In the genomic region with DNA sequence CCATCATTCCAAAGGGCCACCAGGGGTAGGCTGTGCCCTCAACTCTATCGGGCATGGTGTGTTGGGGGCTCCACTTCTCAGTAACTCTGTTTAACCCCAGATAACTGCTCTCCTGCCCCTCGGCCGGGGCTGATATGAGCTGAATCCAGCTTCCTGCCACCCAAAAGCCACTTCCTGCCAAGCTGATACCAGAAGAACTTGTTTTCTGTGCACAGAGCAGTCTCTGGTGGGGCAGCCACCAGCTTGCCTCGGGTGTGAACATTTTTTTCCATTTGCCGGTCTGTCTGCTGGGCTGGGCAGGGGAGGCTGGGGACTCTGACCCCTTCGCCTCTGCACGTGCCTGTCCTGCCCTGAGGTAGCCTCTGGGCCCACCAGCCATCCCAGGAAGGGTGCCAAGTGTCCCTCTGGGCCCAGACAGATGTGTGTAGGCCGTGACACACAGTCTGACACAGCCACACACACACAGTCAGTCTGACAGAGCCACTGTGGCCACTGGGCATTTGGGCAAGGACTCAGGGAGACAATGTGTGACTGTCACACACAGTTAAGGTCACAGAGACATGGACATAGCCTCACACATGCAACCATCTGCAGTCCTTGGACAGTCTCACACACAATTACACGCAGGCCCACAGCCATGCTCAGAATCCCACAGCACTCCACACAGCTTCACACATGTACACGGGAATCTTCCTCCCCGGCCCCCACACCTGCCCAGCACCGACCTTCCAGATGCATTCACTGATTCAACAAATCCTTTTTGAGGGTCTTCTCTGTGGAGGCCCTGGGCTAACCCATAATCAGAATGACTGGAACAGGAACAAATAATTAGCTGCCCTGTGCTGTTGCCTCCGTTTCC, we compare ENCODE assay signal across 1 cellular context.
TF ChIP-seq lines count a peak whose summit lies in the region.

No MANE protein-coding gene starts in this region.

TF ChIP-seq in HepG2, 621 proteins besides CTCF, POLR2A, EP300 and RAD21 (continued from another document and continues in another):
- TF ChIP-seq, protein P1, sequence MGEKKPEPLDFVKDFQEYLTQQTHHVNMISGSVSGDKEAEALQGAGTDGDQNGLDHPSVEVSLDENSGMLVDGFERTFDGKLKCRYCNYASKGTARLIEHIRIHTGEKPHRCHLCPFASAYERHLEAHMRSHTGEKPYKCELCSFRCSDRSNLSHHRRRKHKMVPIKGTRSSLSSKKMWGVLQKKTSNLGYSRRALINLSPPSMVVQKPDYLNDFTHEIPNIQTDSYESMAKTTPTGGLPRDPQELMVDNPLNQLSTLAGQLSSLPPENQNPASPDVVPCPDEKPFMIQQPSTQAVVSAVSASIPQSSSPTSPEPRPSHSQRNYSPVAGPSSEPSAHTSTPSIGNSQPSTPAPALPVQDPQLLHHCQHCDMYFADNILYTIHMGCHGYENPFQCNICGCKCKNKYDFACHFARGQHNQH (CRISPR knock-in tag; IDR thresholded peaks at IDR 0.05) = peak; percentile 86
- no peak for TF ChIP-seq SP1 (IDR thresholded peaks at IDR 0.05)
- TF ChIP-seq SP1 (CRISPR knock-in tag; IDR thresholded peaks at IDR 0.05) = peak; percentile 14
- TF ChIP-seq CCDC6 (CRISPR knock-in tag; IDR thresholded peaks at IDR 0.05) = peak; percentile 97
- peak; percentile 89; the same call in 1 of the 2 replicates for TF ChIP-seq ZNF770 (CRISPR knock-in tag; IDR thresholded peaks at IDR 0.05)
- peak; percentile 36; the same call in 1 of the 2 replicates for TF ChIP-seq ZNF784 (CRISPR knock-in tag; IDR thresholded peaks at IDR 0.05; ENCODE audit: borderline replicate concordance)
- TF ChIP-seq PRMT3 (CRISPR knock-in tag; IDR thresholded peaks at IDR 0.05; ENCODE audit: borderline replicate concordance, low read depth) = 0 out of 2 replicates have a peak, but pooled peaks have one; percentile 4
- peak; percentile 78; the same call in 1 of the 2 replicates for TF ChIP-seq NFE2L1 (CRISPR knock-in tag; IDR thresholded peaks at IDR 0.05; ENCODE audit: borderline replicate concordance)
- TF ChIP-seq ZNF329 (CRISPR knock-in tag; IDR thresholded peaks at IDR 0.05; ENCODE audit: low read depth) = 0 out of 2 replicates have a peak, but pooled peaks have one; percentile 56
- no peak for TF ChIP-seq MATR3 (CRISPR knock-in tag; IDR thresholded peaks at IDR 0.05)
- TF ChIP-seq, protein P2, sequence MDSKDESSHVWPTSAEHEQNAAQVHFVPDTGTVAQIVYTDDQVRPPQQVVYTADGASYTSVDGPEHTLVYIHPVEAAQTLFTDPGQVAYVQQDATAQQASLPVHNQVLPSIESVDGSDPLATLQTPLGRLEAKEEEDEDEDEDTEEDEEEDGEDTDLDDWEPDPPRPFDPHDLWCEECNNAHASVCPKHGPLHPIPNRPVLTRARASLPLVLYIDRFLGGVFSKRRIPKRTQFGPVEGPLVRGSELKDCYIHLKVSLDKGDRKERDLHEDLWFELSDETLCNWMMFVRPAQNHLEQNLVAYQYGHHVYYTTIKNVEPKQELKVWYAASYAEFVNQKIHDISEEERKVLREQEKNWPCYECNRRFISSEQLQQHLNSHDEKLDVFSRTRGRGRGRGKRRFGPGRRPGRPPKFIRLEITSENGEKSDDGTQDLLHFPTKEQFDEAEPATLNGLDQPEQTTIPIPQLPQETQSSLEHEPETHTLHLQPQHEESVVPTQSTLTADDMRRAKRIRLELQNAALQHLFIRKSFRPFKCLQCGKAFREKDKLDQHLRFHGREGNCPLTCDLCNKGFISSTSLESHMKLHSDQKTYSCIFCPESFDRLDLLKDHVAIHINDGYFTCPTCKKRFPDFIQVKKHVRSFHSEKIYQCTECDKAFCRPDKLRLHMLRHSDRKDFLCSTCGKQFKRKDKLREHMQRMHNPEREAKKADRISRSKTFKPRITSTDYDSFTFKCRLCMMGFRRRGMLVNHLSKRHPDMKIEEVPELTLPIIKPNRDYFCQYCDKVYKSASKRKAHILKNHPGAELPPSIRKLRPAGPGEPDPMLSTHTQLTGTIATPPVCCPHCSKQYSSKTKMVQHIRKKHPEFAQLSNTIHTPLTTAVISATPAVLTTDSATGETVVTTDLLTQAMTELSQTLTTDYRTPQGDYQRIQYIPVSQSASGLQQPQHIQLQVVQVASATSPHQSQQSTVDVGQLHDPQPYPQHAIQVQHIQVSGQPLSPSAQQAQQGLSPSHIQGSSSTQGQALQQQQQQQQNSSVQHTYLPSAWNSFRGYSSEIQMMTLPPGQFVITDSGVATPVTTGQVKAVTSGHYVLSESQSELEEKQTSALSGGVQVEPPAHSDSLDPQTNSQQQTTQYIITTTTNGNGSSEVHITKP (CRISPR knock-in tag; IDR thresholded peaks at IDR 0.05; ENCODE audit: low read depth) = peak; percentile 46; the same call in 1 of the 2 replicates
- peak; percentile 93 for TF ChIP-seq ZNF230 (CRISPR knock-in tag; IDR thresholded peaks at IDR 0.05)
- TF ChIP-seq ZNF484 (CRISPR knock-in tag; IDR thresholded peaks at IDR 0.05; ENCODE audit: borderline replicate concordance, low read depth) = no peak
- no peak for TF ChIP-seq ZNF678 (CRISPR knock-in tag; IDR thresholded peaks at IDR 0.05)
- TF ChIP-seq GFI1 (CRISPR knock-in tag; IDR thresholded peaks at IDR 0.05; ENCODE audit: borderline replicate concordance) = 0 out of 2 replicates have a peak, but pooled peaks have one; percentile 34
- TF ChIP-seq PAWR (CRISPR knock-in tag; IDR thresholded peaks at IDR 0.05; ENCODE audit: borderline replicate concordance) = peak; percentile 68; the same call in 1 of the 2 replicates
- TF ChIP-seq, protein P3, sequence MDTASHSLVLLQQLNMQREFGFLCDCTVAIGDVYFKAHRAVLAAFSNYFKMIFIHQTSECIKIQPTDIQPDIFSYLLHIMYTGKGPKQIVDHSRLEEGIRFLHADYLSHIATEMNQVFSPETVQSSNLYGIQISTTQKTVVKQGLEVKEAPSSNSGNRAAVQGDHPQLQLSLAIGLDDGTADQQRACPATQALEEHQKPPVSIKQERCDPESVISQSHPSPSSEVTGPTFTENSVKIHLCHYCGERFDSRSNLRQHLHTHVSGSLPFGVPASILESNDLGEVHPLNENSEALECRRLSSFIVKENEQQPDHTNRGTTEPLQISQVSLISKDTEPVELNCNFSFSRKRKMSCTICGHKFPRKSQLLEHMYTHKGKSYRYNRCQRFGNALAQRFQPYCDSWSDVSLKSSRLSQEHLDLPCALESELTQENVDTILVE (CRISPR knock-in tag; IDR thresholded peaks at IDR 0.05) = peak; percentile 88
- TF ChIP-seq NFYB (CRISPR knock-in tag; IDR thresholded peaks at IDR 0.05) = 0 out of 2 replicates have a peak, but pooled peaks have one; percentile 41
- peak; percentile 87; the same call in 1 of the 2 replicates for TF ChIP-seq ZFP90 (CRISPR knock-in tag; IDR thresholded peaks at IDR 0.05; ENCODE audit: borderline replicate concordance)
- no peak for TF ChIP-seq ZNF577 (CRISPR knock-in tag; IDR thresholded peaks at IDR 0.05; ENCODE audit: borderline replicate concordance, low read depth)
- TF ChIP-seq ZBTB44 (CRISPR knock-in tag; IDR thresholded peaks at IDR 0.05) = 0 out of 2 replicates have a peak, but pooled peaks have one; percentile 70
- TF ChIP-seq SIX1 (CRISPR knock-in tag; IDR thresholded peaks at IDR 0.05; ENCODE audit: borderline replicate concordance) = peak; percentile 64; the same call in 1 of the 2 replicates
- TF ChIP-seq REPIN1 (CRISPR knock-in tag; IDR thresholded peaks at IDR 0.05; ENCODE audit: borderline replicate concordance, low read depth) = no peak; the same call in 1 of the 2 replicates
- TF ChIP-seq YY1 (IDR thresholded peaks at IDR 0.05; ENCODE audit: insufficient read depth, insufficient replicate concordance, low read depth, low read length) = peak; percentile 18
- TF ChIP-seq ZNF276 (CRISPR knock-in tag; IDR thresholded peaks at IDR 0.05; ENCODE audit: low read depth) = peak; percentile 67; the same call in 1 of the 2 replicates
- TF ChIP-seq, protein P4, sequence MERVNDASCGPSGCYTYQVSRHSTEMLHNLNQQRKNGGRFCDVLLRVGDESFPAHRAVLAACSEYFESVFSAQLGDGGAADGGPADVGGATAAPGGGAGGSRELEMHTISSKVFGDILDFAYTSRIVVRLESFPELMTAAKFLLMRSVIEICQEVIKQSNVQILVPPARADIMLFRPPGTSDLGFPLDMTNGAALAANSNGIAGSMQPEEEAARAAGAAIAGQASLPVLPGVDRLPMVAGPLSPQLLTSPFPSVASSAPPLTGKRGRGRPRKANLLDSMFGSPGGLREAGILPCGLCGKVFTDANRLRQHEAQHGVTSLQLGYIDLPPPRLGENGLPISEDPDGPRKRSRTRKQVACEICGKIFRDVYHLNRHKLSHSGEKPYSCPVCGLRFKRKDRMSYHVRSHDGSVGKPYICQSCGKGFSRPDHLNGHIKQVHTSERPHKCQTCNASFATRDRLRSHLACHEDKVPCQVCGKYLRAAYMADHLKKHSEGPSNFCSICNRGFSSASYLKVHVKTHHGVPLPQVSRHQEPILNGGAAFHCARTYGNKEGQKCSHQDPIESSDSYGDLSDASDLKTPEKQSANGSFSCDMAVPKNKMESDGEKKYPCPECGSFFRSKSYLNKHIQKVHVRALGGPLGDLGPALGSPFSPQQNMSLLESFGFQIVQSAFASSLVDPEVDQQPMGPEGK (CRISPR knock-in tag; IDR thresholded peaks at IDR 0.05) = peak; percentile 91
- peak; percentile 97 for TF ChIP-seq ZNF556 (CRISPR knock-in tag; IDR thresholded peaks at IDR 0.05; ENCODE audit: borderline replicate concordance)
- TF ChIP-seq ZNF331 (CRISPR knock-in tag; IDR thresholded peaks at IDR 0.05) = peak; percentile 84; the same call in 1 of the 2 replicates
- TF ChIP-seq, protein P5, sequence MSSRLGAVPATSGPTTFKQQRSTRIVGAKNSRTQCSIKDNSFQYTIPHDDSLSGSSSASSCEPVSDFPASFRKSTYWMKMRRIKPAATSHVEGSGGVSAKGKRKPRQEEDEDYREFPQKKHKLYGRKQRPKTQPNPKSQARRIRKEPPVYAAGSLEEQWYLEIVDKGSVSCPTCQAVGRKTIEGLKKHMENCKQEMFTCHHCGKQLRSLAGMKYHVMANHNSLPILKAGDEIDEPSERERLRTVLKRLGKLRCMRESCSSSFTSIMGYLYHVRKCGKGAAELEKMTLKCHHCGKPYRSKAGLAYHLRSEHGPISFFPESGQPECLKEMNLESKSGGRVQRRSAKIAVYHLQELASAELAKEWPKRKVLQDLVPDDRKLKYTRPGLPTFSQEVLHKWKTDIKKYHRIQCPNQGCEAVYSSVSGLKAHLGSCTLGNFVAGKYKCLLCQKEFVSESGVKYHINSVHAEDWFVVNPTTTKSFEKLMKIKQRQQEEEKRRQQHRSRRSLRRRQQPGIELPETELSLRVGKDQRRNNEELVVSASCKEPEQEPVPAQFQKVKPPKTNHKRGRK (CRISPR knock-in tag; IDR thresholded peaks at IDR 0.05) = no peak
- TF ChIP-seq KLF6 (CRISPR knock-in tag; IDR thresholded peaks at IDR 0.05) = no peak
- TF ChIP-seq ZNF672 (CRISPR knock-in tag; IDR thresholded peaks at IDR 0.05) = 0 out of 2 replicates have a peak, but pooled peaks have one; percentile 56
- 0 out of 2 replicates have a peak, but pooled peaks have one; percentile 65 for TF ChIP-seq ZSCAN9 (CRISPR knock-in tag; IDR thresholded peaks at IDR 0.05; ENCODE audit: borderline replicate concordance)
- peak; percentile 89 for TF ChIP-seq ESRRA (CRISPR knock-in tag; IDR thresholded peaks at IDR 0.05; ENCODE audit: low read depth)
- TF ChIP-seq NR0B2 (CRISPR knock-in tag; IDR thresholded peaks at IDR 0.05) = peak; percentile 75
- TF ChIP-seq ATRX (CRISPR knock-in tag; IDR thresholded peaks at IDR 0.05; ENCODE audit: borderline replicate concordance) = 0 out of 2 replicates have a peak, but pooled peaks have one; percentile 69
- TF ChIP-seq ZNF225 (CRISPR knock-in tag; IDR thresholded peaks at IDR 0.05) = peak; percentile 98
- peak; percentile 68; the same call in 1 of the 2 replicates for TF ChIP-seq IRF2 (CRISPR knock-in tag; IDR thresholded peaks at IDR 0.05)
